30 cellular contexts compared by ENCODE assay signal in genomic region chr9:128802482-128802881, GRCh38.
"Had no signal": no experiment of that assay in that cellular context is flagged by ENCODE, and none has a peak within 500 bp of the region (broad histone marks: within the 10 kb centered on the region; RNA-seq: fewer than 3 reads in every experiment).

No MANE protein-coding gene starts in this region.

- DNase-seq: dermis blood vessel endothelial cell; effector memory CD4-positive, alpha-beta T cell; erythroblast; esophagus squamous epithelium; foreskin melanocyte; hypothalamus; immature natural killer cell; islet precursor cell; kidney glomerular epithelial cell; left ventricle myocardium superior; naive B cell; stimulated activated CD4-positive, alpha-beta T cell treated with anti-CD3 and anti-CD28 coated beads, Interleukin-12 subunit alpha, Interleukin-12 subunit beta, amount 100 ng/mL, for 4 hours; stimulated activated CD4-positive, alpha-beta T cell treated with anti-CD3 and anti-CD28 coated beads, Interleukin-1b, Interleukin-23, amount 100 ng/mL, for 48 hours; stimulated activated CD4-positive, alpha-beta T cell treated with anti-CD3 and anti-CD28 coated beads, Interleukin-4, amount 100 ng/mL, for 1 hour; stimulated activated CD8-positive, alpha-beta memory T cell treated with anti-CD3 and anti-CD28 coated beads, Interleukin-4, amount 100 ng/mL, for 48 hours; stimulated activated naive CD8-positive, alpha-beta T cell treated with anti-CD3 and anti-CD28 coated beads, Interleukin-15, Interleukin-2, amounts not matched to agents 100 U/mL and 50 U/mL, for 24 hours; substantia nigra; testis; tibial artery had no signal

- ATAC-seq: left ventricle myocardium superior; natural killer cell treated with Interleukin-12 subunit alpha and Interleukin-12 subunit beta and Interleukin-15 and Interleukin-18, amount 100 ng/mL, for 72 hours; sciatic nerve; stimulated activated naive CD8-positive, alpha-beta T cell treated with anti-CD3 and anti-CD28 coated beads, Interleukin-15, Interleukin-2, amounts not matched to agents 100 U/mL and 50 U/mL, for 24 hours had no signal

- H3K4me3 Mint-ChIP-seq: immature natural killer cell; memory B cell; naive B cell; natural killer cell treated with Interleukin-12 subunit alpha and Interleukin-12 subunit beta and Interleukin-15 and Interleukin-18, amount 100 ng/mL, for 72 hours; neural crest cell; type B pancreatic cell had no signal

- H3K4me1 Mint-ChIP-seq: immature natural killer cell, memory B cell, neural crest cell had no signal

- H3K27me3 Mint-ChIP-seq: memory B cell; naive B cell; natural killer cell treated with Interleukin-12 subunit alpha and Interleukin-12 subunit beta and Interleukin-15 and Interleukin-18, amount 100 ng/mL, for 72 hours; type B pancreatic cell had no signal

- H3K4me3 ChIP-seq: coronary artery, esophagus squamous epithelium, lung, prostate gland, right atrium auricular region, smooth muscle cell, testis, tibial artery had no signal

- H3K27ac ChIP-seq: coronary artery, esophagus squamous epithelium, parathyroid adenoma, right atrium auricular region, testis, tibial artery had no signal

- H3K27ac Mint-ChIP-seq: memory B cell; natural killer cell treated with Interleukin-12 subunit alpha and Interleukin-12 subunit beta and Interleukin-15 and Interleukin-18, amount 100 ng/mL, for 72 hours; type B pancreatic cell had no signal

- H3K9me3 Mint-ChIP-seq: immature natural killer cell; memory B cell; naive B cell; natural killer cell treated with Interleukin-12 subunit alpha and Interleukin-12 subunit beta and Interleukin-15 and Interleukin-18, amount 100 ng/mL, for 72 hours; neural crest cell; type B pancreatic cell had no signal
